1 cellular context compared by ENCODE assay signal in the genomic region with DNA sequence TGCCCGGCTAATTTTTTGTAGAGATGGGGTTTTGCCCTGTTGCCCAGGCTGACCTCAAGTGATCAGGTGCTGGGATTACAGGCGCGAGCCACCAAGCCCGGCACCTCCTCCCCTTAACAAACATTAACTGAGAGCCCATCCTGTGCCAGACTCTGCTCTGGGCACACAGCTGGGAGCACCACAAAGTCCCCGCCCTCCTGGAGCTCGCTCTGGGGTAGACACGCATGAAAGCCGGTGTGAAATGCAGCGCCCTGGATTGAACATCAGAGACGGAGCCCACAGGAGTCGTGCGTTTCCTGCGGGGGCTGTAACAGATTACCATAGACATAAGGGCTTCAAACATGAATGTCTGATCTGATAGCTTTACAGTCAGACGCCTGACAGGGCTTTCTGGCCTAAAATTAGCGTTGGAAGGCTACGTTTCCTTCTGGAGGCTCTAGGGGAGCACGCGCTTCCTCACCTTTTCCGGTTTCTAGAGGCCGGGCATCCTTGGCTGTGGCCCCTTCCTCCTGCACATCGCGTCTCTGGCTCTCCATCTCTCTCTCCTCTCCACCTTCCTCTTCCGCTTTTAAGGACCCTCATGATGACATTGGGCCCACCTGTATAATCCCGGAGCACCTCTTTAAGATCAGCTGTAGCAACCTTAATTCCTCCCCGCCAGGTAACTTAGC.
TF ChIP-seq lines count a peak whose summit lies in the region.

No MANE protein-coding gene starts in this region.

TF ChIP-seq in K562, 482 proteins besides CTCF, POLR2A, EP300 and RAD21 (continued from another document):
- TF ChIP-seq ZBTB11 (CRISPR knock-in tag; IDR thresholded peaks at IDR 0.05) (no peak), ZC3H8 (IDR thresholded peaks at IDR 0.05) (no peak), ZNF263 (CRISPR knock-in tag; IDR thresholded peaks at IDR 0.05; ENCODE audit: borderline replicate concordance) (0 out of 2 replicates have a peak, but pooled peaks have one; percentile 6), GABPA (tag; conservative IDR thresholded peaks at IDR 0.05; ENCODE audit: low read depth) (peak; percentile 36), DMBX1 (CRISPR knock-in tag; IDR thresholded peaks at IDR 0.05; ENCODE audit: borderline replicate concordance) (no peak), HDAC1 (IDR thresholded peaks at IDR 0.05) (no peak), PHB2 (IDR thresholded peaks at IDR 0.05; ENCODE audit: low read depth) (no peak), CTBP1 (IDR thresholded peaks at IDR 0.05; ENCODE audit: borderline replicate concordance) (no peak), TSC22D4 (tag; IDR thresholded peaks at IDR 0.05) (no peak), NR3C1 (CRISPR knock-in tag; IDR thresholded peaks at IDR 0.05) (no peak), SPI1 (IDR thresholded peaks at IDR 0.05; ENCODE audit: borderline replicate concordance, low read depth, low read length) (no peak), L3MBTL2 (IDR thresholded peaks at IDR 0.05) (0 out of 2 replicates have a peak, but pooled peaks have one; percentile 13), BCL6 (CRISPR knock-in tag; IDR thresholded peaks at IDR 0.05) (no peak), THAP12 (CRISPR knock-in tag; IDR thresholded peaks at IDR 0.05) (no peak)
- TF ChIP-seq, protein P1, sequence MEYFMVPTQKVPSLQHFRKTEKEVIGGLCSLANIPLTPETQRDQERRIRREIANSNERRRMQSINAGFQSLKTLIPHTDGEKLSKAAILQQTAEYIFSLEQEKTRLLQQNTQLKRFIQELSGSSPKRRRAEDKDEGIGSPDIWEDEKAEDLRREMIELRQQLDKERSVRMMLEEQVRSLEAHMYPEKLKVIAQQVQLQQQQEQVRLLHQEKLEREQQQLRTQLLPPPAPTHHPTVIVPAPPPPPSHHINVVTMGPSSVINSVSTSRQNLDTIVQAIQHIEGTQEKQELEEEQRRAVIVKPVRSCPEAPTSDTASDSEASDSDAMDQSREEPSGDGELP (CRISPR knock-in tag; IDR thresholded peaks at IDR 0.05; ENCODE audit: borderline replicate concordance): 0 out of 2 replicates have a peak, but pooled peaks have one; percentile 16
- TF ChIP-seq, protein P2, sequence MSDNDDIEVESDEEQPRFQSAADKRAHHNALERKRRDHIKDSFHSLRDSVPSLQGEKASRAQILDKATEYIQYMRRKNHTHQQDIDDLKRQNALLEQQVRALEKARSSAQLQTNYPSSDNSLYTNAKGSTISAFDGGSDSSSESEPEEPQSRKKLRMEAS (CRISPR knock-in tag; IDR thresholded peaks at IDR 0.05): peak; percentile 47
- TF ChIP-seq, protein P3, sequence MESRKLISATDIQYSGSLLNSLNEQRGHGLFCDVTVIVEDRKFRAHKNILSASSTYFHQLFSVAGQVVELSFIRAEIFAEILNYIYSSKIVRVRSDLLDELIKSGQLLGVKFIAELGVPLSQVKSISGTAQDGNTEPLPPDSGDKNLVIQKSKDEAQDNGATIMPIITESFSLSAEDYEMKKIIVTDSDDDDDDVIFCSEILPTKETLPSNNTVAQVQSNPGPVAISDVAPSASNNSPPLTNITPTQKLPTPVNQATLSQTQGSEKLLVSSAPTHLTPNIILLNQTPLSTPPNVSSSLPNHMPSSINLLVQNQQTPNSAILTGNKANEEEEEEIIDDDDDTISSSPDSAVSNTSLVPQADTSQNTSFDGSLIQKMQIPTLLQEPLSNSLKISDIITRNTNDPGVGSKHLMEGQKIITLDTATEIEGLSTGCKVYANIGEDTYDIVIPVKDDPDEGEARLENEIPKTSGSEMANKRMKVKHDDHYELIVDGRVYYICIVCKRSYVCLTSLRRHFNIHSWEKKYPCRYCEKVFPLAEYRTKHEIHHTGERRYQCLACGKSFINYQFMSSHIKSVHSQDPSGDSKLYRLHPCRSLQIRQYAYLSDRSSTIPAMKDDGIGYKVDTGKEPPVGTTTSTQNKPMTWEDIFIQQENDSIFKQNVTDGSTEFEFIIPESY (CRISPR knock-in tag; IDR thresholded peaks at IDR 0.05): 0 out of 2 replicates have a peak, but pooled peaks have one; percentile 19
